19 cellular contexts compared by ENCODE assay signal in genomic region chr17:42835732-42836131, GRCh38. TPM values are rescaled to one million over a fixed set of nuclear protein-coding genes. Genes with fewer than 3 reads are reported as not detected.
"Had no signal": no experiment of that assay in that cellular context is flagged by ENCODE, and none has a peak within 500 bp of the region (broad histone marks: within the 10 kb centered on the region; RNA-seq: fewer than 3 reads in every experiment).

No MANE protein-coding gene starts in this region.

- DNase-seq: activated CD4-positive, alpha-beta T cell treated with anti-CD3 and anti-CD28 coated beads, Interleukin-2, amount 10 ng/mL, durations not matched to agents 7 days and 5 days; activated CD8-positive, alpha-beta memory T cell treated with anti-CD3 and anti-CD28 coated beads, Interleukin-2, amount 50 U/mL, for 48 hours; activated gamma-delta T cell; activated naive CD8-positive, alpha-beta T cell treated with anti-CD3 and anti-CD28 coated beads, Interleukin-2, amount 10 ng/mL, durations not matched to agents 7 days and 5 days; activated T-cell treated with anti-CD3 and anti-CD28 coated beads, Interleukin-2, amount 50 U/mL, for 72 hours; anterior cingulate cortex; brain microvascular endothelial cell; cortex of kidney; effector memory CD4-positive, alpha-beta T cell; foreskin keratinocyte; glutamatergic neuron; hypothalamus; kidney glomerular epithelial cell; mesendoderm; nephron progenitor cell; psoas muscle; stimulated activated naive CD8-positive, alpha-beta T cell treated with anti-CD3 and anti-CD28 coated beads, Interleukin-15, Interleukin-2, amounts not matched to agents 100 U/mL and 50 U/mL, for 24 hours; transverse colon had no signal

- H3K27me3 Mint-ChIP-seq: activated CD4-positive, alpha-beta T cell treated with anti-CD3 and anti-CD28 coated beads, Interleukin-2, amount 10 ng/mL, durations not matched to agents 7 days and 5 days; activated naive CD8-positive, alpha-beta T cell treated with anti-CD3 and anti-CD28 coated beads, Interleukin-2, amount 10 ng/mL, durations not matched to agents 7 days and 5 days had no signal

- ATAC-seq: activated T-cell treated with anti-CD3 and anti-CD28 coated beads, Interleukin-2, amount 50 U/mL, for 72 hours; foreskin keratinocyte; psoas muscle; sciatic nerve; stimulated activated naive CD8-positive, alpha-beta T cell treated with anti-CD3 and anti-CD28 coated beads, Interleukin-15, Interleukin-2, amounts not matched to agents 100 U/mL and 50 U/mL, for 24 hours had no signal

- H3K4me3 Mint-ChIP-seq: activated CD4-positive, alpha-beta T cell treated with anti-CD3 and anti-CD28 coated beads, Interleukin-2, amount 10 ng/mL, durations not matched to agents 7 days and 5 days had no signal

- H3K27ac Mint-ChIP-seq: activated naive CD8-positive, alpha-beta T cell treated with anti-CD3 and anti-CD28 coated beads, Interleukin-2, amount 10 ng/mL, durations not matched to agents 7 days and 5 days; activated T-cell treated with anti-CD3 and anti-CD28 coated beads, Interleukin-2, amount 50 U/mL, for 72 hours; nephron progenitor cell had no signal

- H3K9me3 Mint-ChIP-seq: activated CD4-positive, alpha-beta T cell treated with anti-CD3 and anti-CD28 coated beads, Interleukin-2, amount 10 ng/mL, durations not matched to agents 7 days and 5 days; activated naive CD8-positive, alpha-beta T cell treated with anti-CD3 and anti-CD28 coated beads, Interleukin-2, amount 10 ng/mL, durations not matched to agents 7 days and 5 days; activated T-cell treated with anti-CD3 and anti-CD28 coated beads, Interleukin-2, amount 50 U/mL, for 72 hours; nephron progenitor cell had no signal

RNA-seq across cellular contexts. Expression of gene CNTD1, which starts 37.1 kb away (rescaled TPM):
- total RNA-seq: activated CD4-positive, alpha-beta T cell treated with anti-CD3 and anti-CD28 coated beads, Interleukin-2, amount 10 ng/mL, durations not matched to agents 7 days and 5 days; foreskin keratinocyte had no signal
